In the genomic region with DNA sequence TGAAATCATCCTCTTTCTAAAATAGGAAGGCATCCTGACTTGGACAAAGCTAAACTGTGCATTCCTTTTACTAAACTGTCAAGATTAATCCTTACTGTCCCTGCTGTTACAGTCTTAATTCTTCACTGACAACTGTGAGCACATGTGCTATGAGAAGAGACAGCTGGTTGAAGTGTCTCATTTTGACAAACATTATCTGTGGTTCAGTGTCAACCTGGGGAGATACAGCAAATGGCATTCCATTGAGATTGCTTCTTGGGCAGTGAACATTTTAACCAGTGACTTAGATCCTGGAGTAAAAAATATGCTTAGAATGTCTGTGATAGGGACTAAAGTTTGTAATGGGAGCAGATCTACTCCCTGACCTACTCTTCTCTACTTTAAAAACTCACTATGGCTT, we compare ENCODE assay signal across 30 cellular contexts.
DNase-seq lines count a peak whose midpoint lies in the region; ATAC-seq and TF ChIP-seq lines count a peak whose summit lies in the region.
"Had no signal": no experiment of that assay in that cellular context is flagged by ENCODE, and none has a peak within 500 bp of the region (broad histone marks: within the 10 kb centered on the region; RNA-seq: fewer than 3 reads in every experiment).

No MANE protein-coding gene starts in this region.

- no peaks in the 10 kb centered on the region for H3K9me3 Mint-ChIP-seq in MCF 10A (ENCODE audit: unreplicated experiment)
- H3K9me3 Mint-ChIP-seq: CD8-positive, alpha-beta T cell; neural progenitor cell; T-cell had no signal

- POLR2A ChIA-PET in MCF 10A (lab: Yijun Ruan, JAX), result interaction anchor here (0.7 kb wide), 1 partner anchor 385 kb away, joined by 5 read pairs; no protein-coding TSS in a partner anchor

- TF ChIP-seq CTCF in MCF 10A (IDR thresholded peaks at IDR 0.05; ENCODE audit: unreplicated experiment), result no peak

- CTCF ChIA-PET in MCF 10A (lab: Yijun Ruan, JAX), result interaction anchor here (0.6 kb wide), 1 partner anchor 1244 kb away, joined by 3 read pairs; no protein-coding TSS in a partner anchor

- H3K36me3 Mint-ChIP-seq in MCF 10A (ENCODE audit: insufficient read depth, unreplicated experiment), result no peaks in the 10 kb centered on the region
- H3K36me3 Mint-ChIP-seq: brain; CD8-positive, alpha-beta T cell; neural progenitor cell; T-cell had no signal

- intact Hi-C loops in sciatic nerve (cut with DNase I) (no loop called here), MCF 10A (cut with micrococcal nuclease) (no loop called here)

- DNase-seq in NCI-H1694 treated with DMSO at 0.1 percent for 48 hours (lab: John Stamatoyannopoulos, UW) (peak; percentile 20), NCI-H1694 (lab: John Stamatoyannopoulos, UW) (no peak), RPMI7951 (ENCODE audit: low read depth) (peak; percentile 35), left kidney (ENCODE audit: low read depth, low spot score) (peak; percentile 37), sciatic nerve (ENCODE audit: low spot score) (no peak), MCF 10A (ENCODE audit: unreplicated experiment) (no peak), H4 (ENCODE audit: low spot score) (no peak)
- DNase-seq: 8988T; activated CD8-positive, alpha-beta memory T cell treated with anti-CD3 and anti-CD28 coated beads for 24 hours; activated gamma-delta T cell treated with Interleukin-2 at 50 U/mL for 16 hours; activated T-cell treated with anti-CD3 and anti-CD28 coated beads, Interleukin-2, amount 50 U/mL, for 1 hour; CD8-positive, alpha-beta T cell; gastrocnemius medialis; GOT3; hypothalamus; KG1; left ventricle myocardium superior; NCI-H187; NCI-H446 treated with DMSO at 0.1 percent for 48 hours; NK-92 treated with Interleukin-12 subunit alpha and Interleukin-12 subunit beta, amount 100 ng/mL, for 24 hours; PC-9; right lobe of liver; SHP77 treated with DMSO at 0.1 percent for 48 hours; stimulated activated CD8-positive, alpha-beta memory T cell treated with anti-CD3 and anti-CD28 coated beads, Interleukin-4, amount 100 ng/mL, for 48 hours; stomach; T-cell; tibial artery had no signal

- ATAC-seq in sciatic nerve (no peak), GM21390 (IDR thresholded peaks at IDR 0.05; ENCODE audit: unreplicated experiment) (no peak)
- ATAC-seq: CD8-positive, alpha-beta T cell; gastrocnemius medialis; left ventricle myocardium superior; right lobe of liver; T-cell had no signal

- H3K4me3 Mint-ChIP-seq in MCF 10A (ENCODE audit: unreplicated experiment), result no peak overlapping the region
- H3K4me3 Mint-ChIP-seq: brain; CD8-positive, alpha-beta T cell; neural progenitor cell; T-cell had no signal

- no peak overlapping the region for H3K27ac Mint-ChIP-seq in MCF 10A (ENCODE audit: low read depth, unreplicated experiment)
- H3K27ac Mint-ChIP-seq: CD8-positive, alpha-beta T cell; neural progenitor cell; T-cell had no signal

- no peaks in the 10 kb centered on the region for H3K27me3 Mint-ChIP-seq in MCF 10A (ENCODE audit: insufficient read depth, unreplicated experiment)
- H3K27me3 Mint-ChIP-seq: brain had no signal

- BruUV-seq in MCF 10A (replicated peaks; lab: Mats Ljungman, UMichigan), result no TSS peak

- H3K4me1 Mint-ChIP-seq in MCF 10A (ENCODE audit: insufficient read depth, unreplicated experiment), result no peaks in the 10 kb centered on the region
- H3K4me1 Mint-ChIP-seq: T-cell had no signal

Comparison
In these comparisons a context has a peak if more than half of its experiments do, and no peak if none do; other contexts are left out.
1. DNase-seq: peak in NCI-H1694 treated with DMSO at 0.1 percent for 48 hours (single experiment), RPMI7951 (single experiment) and left kidney (single experiment); none in NCI-H1694 (single experiment), sciatic nerve (single experiment), MCF 10A (single experiment) and H4 (single experiment).